8 cellular contexts compared by ENCODE assay signal in the genomic region with DNA sequence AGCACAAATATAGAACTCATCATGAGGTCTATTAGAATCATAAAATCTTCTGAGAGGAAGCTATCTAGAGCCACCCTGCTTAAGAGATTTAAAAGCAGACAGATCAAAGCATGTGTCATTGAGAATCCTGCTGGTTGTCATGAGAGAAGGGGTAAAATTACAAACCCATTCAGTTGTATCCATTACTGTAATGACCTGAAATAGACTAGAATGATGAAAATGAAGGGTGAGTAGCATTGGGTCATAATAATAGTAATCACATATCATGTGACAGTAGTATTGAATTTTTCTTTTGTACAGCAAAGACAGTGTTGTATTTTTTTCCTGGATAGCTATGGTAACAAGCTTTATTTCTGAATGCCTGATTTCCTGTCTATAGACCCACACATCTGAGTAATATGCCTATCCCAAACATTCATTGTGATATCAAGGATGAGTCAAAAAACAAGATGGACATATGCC.
A peak's percentile ranks its signal among the peaks of the same experiment; 100 is the strongest.
DNase-seq lines count a peak whose midpoint lies in the region; TF ChIP-seq lines count a peak whose summit lies in the region.
"Had no signal": no experiment of that assay in that cellular context is flagged by ENCODE, and none has a peak within 500 bp of the region (broad histone marks: within the 10 kb centered on the region; RNA-seq: fewer than 3 reads in every experiment).

No MANE protein-coding gene starts in this region.

- H3K4me3 ChIP-seq in foreskin fibroblast (ENCODE audit: low read depth in 1 of 2, low read length in 2 of 2) (no peak overlapping the region), skin epidermis (no peak overlapping the region)

- TF ChIP-seq CTCF in foreskin fibroblast (IDR thresholded peaks at IDR 0.05; ENCODE audit: low read depth, low read length), result no peak

- in situ Hi-C loops in SK-MEL-5 (cut with HindIII; ENCODE audit: low pct_unique_long_range_greater_than_20kb, low sequenced_read_pairs), result no loop called here
- in situ Hi-C loops in G401 (cut with HindIII; ENCODE audit: low sequenced_read_pairs), result no loop called here

- peak overlapping the region in 11 of 21 experiments; percentile 33 to 86 (median 46) for H3K27ac ChIP-seq in skin epidermis

- DNase-seq in NCI-H1436 treated with DMSO at 0.1 percent for 48 hours (lab: John Stamatoyannopoulos, UW) (peak; percentile 92), SK-MEL-5 (ENCODE audit: low read depth, low spot score) (peak; percentile 40), foreskin fibroblast (peak; percentile 35 to 38), OCI-M1 (lab: John Stamatoyannopoulos, UW) (no peak), H4 (ENCODE audit: low spot score) (no peak), G401 (ENCODE audit: low spot score) (no peak)
- DNase-seq: activated naive CD4-positive, alpha-beta T cell treated with Interleukin-2 at 50 U/mL for 16 hours had no signal

Comparison
In these comparisons a context has a peak if more than half of its experiments do, and no peak if none do; other contexts are left out.
1. DNase-seq: peak in NCI-H1436 treated with DMSO at 0.1 percent for 48 hours (single experiment), SK-MEL-5 (single experiment) and foreskin fibroblast (2 of 2); none in OCI-M1 (single experiment), H4 (single experiment) and G401 (single experiment).